8 cellular contexts compared by ENCODE assay signal in genomic region chr21:33265664-33266049, GRCh38. TPM values are rescaled to one million over a fixed set of nuclear protein-coding genes. Genes with fewer than 3 reads are reported as not detected.
DNase-seq lines count a peak whose midpoint lies in the region; ATAC-seq, FAIRE-seq and TF ChIP-seq lines count a peak whose summit lies in the region.

No MANE protein-coding gene starts in this region.

- CTCF ChIA-PET in AG04449 (lab: Yijun Ruan, JAX), result interaction anchor here (1.6 kb wide), 1 partner anchor 14 kb away, joined by 6 read pairs; no protein-coding TSS in a partner anchor

- peaks cover 11% of the 10 kb centered on the region for H3K36me3 ChIP-seq in effector memory CD4-positive, alpha-beta T cell (ENCODE audit: control insufficient read depth, insufficient read depth, low read length)
- peaks cover 5 to 35% (median 16%) of the 10 kb centered on the region in 4 donors for H3K36me3 ChIP-seq in upper lobe of left lung

- ATAC-seq in GM18498 (IDR thresholded peaks at IDR 0.05; ENCODE audit: unreplicated experiment) (peak; percentile 24), HG03159 (IDR thresholded peaks at IDR 0.05; ENCODE audit: unreplicated experiment) (peak; percentile 38), SK-N-SH treated with all-trans-retinoic acid at 6 μM for 48 hours (peak; percentile 34; the same call in 2 of the 3 replicates), upper lobe of left lung (ENCODE audit: low FRiP score in 2 of 2) (peak; percentile 81 to 82)

- H3K4me1 ChIP-seq in effector memory CD4-positive, alpha-beta T cell (ENCODE audit: control insufficient read depth, insufficient read depth, low read length, poor library complexity, severe bottlenecking), result peaks cover 30% of the 10 kb centered on the region
- peaks cover 26 to 43% (median 34%) of the 10 kb centered on the region in 4 donors for H3K4me1 ChIP-seq in upper lobe of left lung

- TF ChIP-seq CTCF in AG04449 (IDR thresholded peaks at IDR 0.05; ENCODE audit: insufficient read depth, low read length, missing control alignments), result no peak
- peak in 2 of 6 experiments; percentile 10 to 26 for TF ChIP-seq CTCF in upper lobe of left lung (IDR thresholded peaks at IDR 0.05)

- H3K27ac ChIP-seq in effector memory CD4-positive, alpha-beta T cell (ENCODE audit: insufficient read depth, low read length, poor library complexity, severe bottlenecking), result peak overlapping the region; percentile 76
- H3K27ac ChIP-seq in upper lobe of left lung, result peak overlapping the region; percentile 91 to 97 (median 96)

- H3K4me3 ChIP-seq in AG04449 (ENCODE audit: low read depth, low read length) (peak overlapping the region; percentile 79), upper lobe of left lung (peak overlapping the region in 3 of 4 donors; percentile 67 to 90 (median 69))
- peak overlapping the region; percentile 69 for H3K4me3 ChIP-seq in effector memory CD4-positive, alpha-beta T cell (ENCODE audit: insufficient read depth, low read depth, low read length, poor library complexity, severe bottlenecking)

- peak in 2 of 4 donors; percentile 45 to 48 for TF ChIP-seq EP300 in upper lobe of left lung (IDR thresholded peaks at IDR 0.05)

- POLR2A ChIA-PET in AG04449 (lab: Yijun Ruan, JAX), result interaction anchor here (1.0 to 1.3 kb wide), 2 partner anchors 21 to 59 kb away, joined by 5 to 8 read pairs; partner anchors contain the start of gene IFNAR1

- FAIRE-seq in RCC 7860 (lab: Jason Lieb, UNC), result no peak

- no peak for TF ChIP-seq POLR2A in upper lobe of left lung (IDR thresholded peaks at IDR 0.05)

- H3K9me3 ChIP-seq in effector memory CD4-positive, alpha-beta T cell (ENCODE audit: control insufficient read depth, low read length), result no peaks in the 10 kb centered on the region
- H3K9me3 ChIP-seq in upper lobe of left lung, result no peaks in the 10 kb centered on the region

- no peak for DNase-seq in AG04449 (ENCODE audit: low read depth, low spot score)
- DNase-seq in effector memory CD4-positive, alpha-beta T cell, result peak in 1 of 3 donors; percentile 12
- peak; percentile 81 for DNase-seq in medulla oblongata (ENCODE audit: extremely low spot score)
- DNase-seq in upper lobe of left lung, result peak in 1 of 2 donors; percentile 84
- no peak for DNase-seq in RCC 7860 (ENCODE audit: low spot score)

- no peaks in the 10 kb centered on the region for H3K27me3 ChIP-seq in effector memory CD4-positive, alpha-beta T cell (replicated peaks; ENCODE audit: control insufficient read depth, insufficient read depth, low read length, poor library complexity, severe bottlenecking)
- no peaks in the 10 kb centered on the region for H3K27me3 ChIP-seq in upper lobe of left lung

- WGBS in upper lobe of left lung, 2 donors, result 24 to 32% methylated on average over 12 of the region's 12 CpGs

TF ChIP-seq in SK-N-SH treated with all-trans-retinoic acid at 6 μM for 48 hours, 23 proteins besides CTCF, POLR2A, EP300 and RAD21:
- TF ChIP-seq ZFP30 (CRISPR knock-in tag; IDR thresholded peaks at IDR 0.05) (no peak), ZNF565 (CRISPR knock-in tag; conservative IDR thresholded peaks at IDR 0.05; ENCODE audit: low read depth) (no peak), CSRNP3 (CRISPR knock-in tag; IDR thresholded peaks at IDR 0.05) (no peak), TCF4 (CRISPR knock-in tag; IDR thresholded peaks at IDR 0.05; ENCODE audit: borderline replicate concordance) (no peak), GLIS3 (CRISPR knock-in tag; IDR thresholded peaks at IDR 0.05) (no peak), ISL1 (CRISPR knock-in tag; IDR thresholded peaks at IDR 0.05) (no peak), OSR1 (CRISPR knock-in tag; IDR thresholded peaks at IDR 0.05) (no peak), PATZ1 (CRISPR knock-in tag; IDR thresholded peaks at IDR 0.05; ENCODE audit: borderline replicate concordance) (no peak), ZC3H10 (CRISPR knock-in tag; IDR thresholded peaks at IDR 0.05) (no peak), POU6F1 (CRISPR knock-in tag; IDR thresholded peaks at IDR 0.05; ENCODE audit: borderline replicate concordance, low read depth) (no peak), ZNF8 (CRISPR knock-in tag; IDR thresholded peaks at IDR 0.05) (no peak)
TF ChIP-seq in SK-N-SH treated with all-trans-retinoic acid at 6 μM for 48 hours: peak in this region for 0.

RNA-seq across cellular contexts. Expression of gene IL10RB, which starts 0.5 kb away (rescaled TPM):
- total RNA-seq in upper lobe of left lung, result 10 to 100 TPM; 11.5 to 49.2 (median 41.0) TPM

RNA-seq across cellular contexts. Expression of gene IFNAR2, which starts 35.9 kb away (rescaled TPM):
- 10 to 100 TPM; 10.5 to 36.0 (median 22.3) TPM for total RNA-seq in upper lobe of left lung

RNA-seq across cellular contexts. Expression of gene IFNAR1, which starts 59.1 kb away (rescaled TPM):
- total RNA-seq in upper lobe of left lung, result 10 to 100 TPM; 17.1 to 68.5 (median 36.0) TPM

Comparison
In these comparisons a context has a peak if more than half of its experiments do, and no peak if none do; other contexts are left out.
1. ATAC-seq: peak in every context shown above with its lines; median percentile 82 in upper lobe of left lung; 38 in HG03159; 34 in SK-N-SH treated with all-trans-retinoic acid at 6 μM for 48 hours; 24 in GM18498.